Comparison of ENCODE assay signal across 1 cellular context in genomic region chr6:73520688-73521350, GRCh38.
TF ChIP-seq lines count a peak whose summit lies in the region.

EEF1A1 (minus strand) TSS chr6:73521032; CDS start chr6:73520026, 1,006 bp downstream.

TF ChIP-seq in HepG2, 621 proteins besides CTCF, POLR2A, EP300 and RAD21 (continued from another document and continues in another):
- TF ChIP-seq HOMEZ (CRISPR knock-in tag; IDR thresholded peaks at IDR 0.05; ENCODE audit: low read depth), result 0 out of 2 replicates have a peak, but pooled peaks have one; percentile 13
- peak; percentile 58; the same call in 1 of the 2 replicates for TF ChIP-seq ZNF3 (CRISPR knock-in tag; IDR thresholded peaks at IDR 0.05)
- TF ChIP-seq, protein P1, sequence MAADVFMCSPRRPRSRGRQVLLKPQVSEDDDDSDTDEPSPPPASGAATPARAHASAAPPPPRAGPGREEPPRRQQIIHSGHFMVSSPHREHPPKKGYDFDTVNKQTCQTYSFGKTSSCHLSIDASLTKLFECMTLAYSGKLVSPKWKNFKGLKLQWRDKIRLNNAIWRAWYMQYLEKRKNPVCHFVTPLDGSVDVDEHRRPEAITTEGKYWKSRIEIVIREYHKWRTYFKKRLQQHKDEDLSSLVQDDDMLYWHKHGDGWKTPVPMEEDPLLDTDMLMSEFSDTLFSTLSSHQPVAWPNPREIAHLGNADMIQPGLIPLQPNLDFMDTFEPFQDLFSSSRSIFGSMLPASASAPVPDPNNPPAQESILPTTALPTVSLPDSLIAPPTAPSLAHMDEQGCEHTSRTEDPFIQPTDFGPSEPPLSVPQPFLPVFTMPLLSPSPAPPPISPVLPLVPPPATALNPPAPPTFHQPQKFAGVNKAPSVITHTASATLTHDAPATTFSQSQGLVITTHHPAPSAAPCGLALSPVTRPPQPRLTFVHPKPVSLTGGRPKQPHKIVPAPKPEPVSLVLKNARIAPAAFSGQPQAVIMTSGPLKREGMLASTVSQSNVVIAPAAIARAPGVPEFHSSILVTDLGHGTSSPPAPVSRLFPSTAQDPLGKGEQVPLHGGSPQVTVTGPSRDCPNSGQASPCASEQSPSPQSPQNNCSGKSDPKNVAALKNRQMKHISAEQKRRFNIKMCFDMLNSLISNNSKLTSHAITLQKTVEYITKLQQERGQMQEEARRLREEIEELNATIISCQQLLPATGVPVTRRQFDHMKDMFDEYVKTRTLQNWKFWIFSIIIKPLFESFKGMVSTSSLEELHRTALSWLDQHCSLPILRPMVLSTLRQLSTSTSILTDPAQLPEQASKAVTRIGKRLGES (CRISPR knock-in tag; IDR thresholded peaks at IDR 0.05; ENCODE audit: borderline replicate concordance), result 0 out of 2 replicates have a peak, but pooled peaks have one; percentile 30
- TF ChIP-seq ZNF549 (CRISPR knock-in tag; IDR thresholded peaks at IDR 0.05), result no peak
- peak; percentile 36; the same call in 1 of the 2 replicates for TF ChIP-seq TFE3 (CRISPR knock-in tag; IDR thresholded peaks at IDR 0.05)
- peak; percentile 53; the same call in 1 of the 2 replicates for TF ChIP-seq ZNF451 (CRISPR knock-in tag; IDR thresholded peaks at IDR 0.05)
- peak; percentile 35; the same call in 1 of the 2 replicates for TF ChIP-seq MIER3 (CRISPR knock-in tag; IDR thresholded peaks at IDR 0.05; ENCODE audit: borderline replicate concordance)
- TF ChIP-seq SNAPC2 (CRISPR knock-in tag; IDR thresholded peaks at IDR 0.05), result no peak; the same call in 1 of the 2 replicates
- 0 out of 2 replicates have a peak, but pooled peaks have one; percentile 26 for TF ChIP-seq ZIK1 (CRISPR knock-in tag; IDR thresholded peaks at IDR 0.05; ENCODE audit: borderline replicate concordance, low read depth)
- peak; percentile 18 for TF ChIP-seq NR0B2 (CRISPR knock-in tag; IDR thresholded peaks at IDR 0.05)
- TF ChIP-seq ARNTL (CRISPR knock-in tag; IDR thresholded peaks at IDR 0.05), result peak; percentile 72; the same call in 1 of the 2 replicates
- 0 out of 2 replicates have a peak, but pooled peaks have one; percentile 44 for TF ChIP-seq ZNF333 (CRISPR knock-in tag; IDR thresholded peaks at IDR 0.05; ENCODE audit: borderline replicate concordance)
- peak; percentile 75 for TF ChIP-seq KAT8 (CRISPR knock-in tag; IDR thresholded peaks at IDR 0.05)
- peak; percentile 28; the same call in 1 of the 2 replicates for TF ChIP-seq MIXL1 (CRISPR knock-in tag; IDR thresholded peaks at IDR 0.05)
- TF ChIP-seq ZNF337 (CRISPR knock-in tag; IDR thresholded peaks at IDR 0.05; ENCODE audit: borderline replicate concordance, low read depth), result 0 out of 2 replicates have a peak, but pooled peaks have one; percentile 55
- no peak for TF ChIP-seq ZBTB21 (CRISPR knock-in tag; IDR thresholded peaks at IDR 0.05)
- TF ChIP-seq, protein P2, sequence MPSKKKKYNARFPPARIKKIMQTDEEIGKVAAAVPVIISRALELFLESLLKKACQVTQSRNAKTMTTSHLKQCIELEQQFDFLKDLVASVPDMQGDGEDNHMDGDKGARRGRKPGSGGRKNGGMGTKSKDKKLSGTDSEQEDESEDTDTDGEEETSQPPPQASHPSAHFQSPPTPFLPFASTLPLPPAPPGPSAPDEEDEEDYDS (CRISPR knock-in tag; IDR thresholded peaks at IDR 0.05), result peak; percentile 98
- TF ChIP-seq, protein P3, sequence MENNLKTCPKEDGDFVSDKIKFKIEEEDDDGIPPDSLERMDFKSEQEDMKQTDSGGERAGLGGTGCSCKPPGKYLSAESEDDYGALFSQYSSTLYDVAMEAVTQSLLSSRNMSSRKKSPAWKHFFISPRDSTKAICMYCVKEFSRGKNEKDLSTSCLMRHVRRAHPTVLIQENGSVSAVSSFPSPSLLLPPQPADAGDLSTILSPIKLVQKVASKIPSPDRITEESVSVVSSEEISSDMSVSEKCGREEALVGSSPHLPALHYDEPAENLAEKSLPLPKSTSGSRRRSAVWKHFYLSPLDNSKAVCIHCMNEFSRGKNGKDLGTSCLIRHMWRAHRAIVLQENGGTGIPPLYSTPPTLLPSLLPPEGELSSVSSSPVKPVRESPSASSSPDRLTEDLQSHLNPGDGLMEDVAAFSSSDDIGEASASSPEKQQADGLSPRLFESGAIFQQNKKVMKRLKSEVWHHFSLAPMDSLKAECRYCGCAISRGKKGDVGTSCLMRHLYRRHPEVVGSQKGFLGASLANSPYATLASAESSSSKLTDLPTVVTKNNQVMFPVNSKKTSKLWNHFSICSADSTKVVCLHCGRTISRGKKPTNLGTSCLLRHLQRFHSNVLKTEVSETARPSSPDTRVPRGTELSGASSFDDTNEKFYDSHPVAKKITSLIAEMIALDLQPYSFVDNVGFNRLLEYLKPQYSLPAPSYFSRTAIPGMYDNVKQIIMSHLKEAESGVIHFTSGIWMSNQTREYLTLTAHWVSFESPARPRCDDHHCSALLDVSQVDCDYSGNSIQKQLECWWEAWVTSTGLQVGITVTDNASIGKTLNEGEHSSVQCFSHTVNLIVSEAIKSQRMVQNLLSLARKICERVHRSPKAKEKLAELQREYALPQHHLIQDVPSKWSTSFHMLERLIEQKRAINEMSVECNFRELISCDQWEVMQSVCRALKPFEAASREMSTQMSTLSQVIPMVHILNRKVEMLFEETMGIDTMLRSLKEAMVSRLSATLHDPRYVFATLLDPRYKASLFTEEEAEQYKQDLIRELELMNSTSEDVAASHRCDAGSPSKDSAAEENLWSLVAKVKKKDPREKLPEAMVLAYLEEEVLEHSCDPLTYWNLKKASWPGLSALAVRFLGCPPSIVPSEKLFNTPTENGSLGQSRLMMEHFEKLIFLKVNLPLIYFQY (CRISPR knock-in tag; IDR thresholded peaks at IDR 0.05; ENCODE audit: borderline replicate concordance), result no peak; the same call in 1 of the 2 replicates
- TF ChIP-seq, protein P4, sequence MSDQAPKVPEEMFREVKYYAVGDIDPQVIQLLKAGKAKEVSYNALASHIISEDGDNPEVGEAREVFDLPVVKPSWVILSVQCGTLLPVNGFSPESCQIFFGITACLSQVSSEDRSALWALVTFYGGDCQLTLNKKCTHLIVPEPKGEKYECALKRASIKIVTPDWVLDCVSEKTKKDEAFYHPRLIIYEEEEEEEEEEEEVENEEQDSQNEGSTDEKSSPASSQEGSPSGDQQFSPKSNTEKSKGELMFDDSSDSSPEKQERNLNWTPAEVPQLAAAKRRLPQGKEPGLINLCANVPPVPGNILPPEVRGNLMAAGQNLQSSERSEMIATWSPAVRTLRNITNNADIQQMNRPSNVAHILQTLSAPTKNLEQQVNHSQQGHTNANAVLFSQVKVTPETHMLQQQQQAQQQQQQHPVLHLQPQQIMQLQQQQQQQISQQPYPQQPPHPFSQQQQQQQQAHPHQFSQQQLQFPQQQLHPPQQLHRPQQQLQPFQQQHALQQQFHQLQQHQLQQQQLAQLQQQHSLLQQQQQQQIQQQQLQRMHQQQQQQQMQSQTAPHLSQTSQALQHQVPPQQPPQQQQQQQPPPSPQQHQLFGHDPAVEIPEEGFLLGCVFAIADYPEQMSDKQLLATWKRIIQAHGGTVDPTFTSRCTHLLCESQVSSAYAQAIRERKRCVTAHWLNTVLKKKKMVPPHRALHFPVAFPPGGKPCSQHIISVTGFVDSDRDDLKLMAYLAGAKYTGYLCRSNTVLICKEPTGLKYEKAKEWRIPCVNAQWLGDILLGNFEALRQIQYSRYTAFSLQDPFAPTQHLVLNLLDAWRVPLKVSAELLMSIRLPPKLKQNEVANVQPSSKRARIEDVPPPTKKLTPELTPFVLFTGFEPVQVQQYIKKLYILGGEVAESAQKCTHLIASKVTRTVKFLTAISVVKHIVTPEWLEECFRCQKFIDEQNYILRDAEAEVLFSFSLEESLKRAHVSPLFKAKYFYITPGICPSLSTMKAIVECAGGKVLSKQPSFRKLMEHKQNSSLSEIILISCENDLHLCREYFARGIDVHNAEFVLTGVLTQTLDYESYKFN (CRISPR knock-in tag; conservative IDR thresholded peaks at IDR 0.05), result 0 out of 2 replicates have a peak, but pooled peaks have one; percentile 48
- TF ChIP-seq ELF4 (CRISPR knock-in tag; IDR thresholded peaks at IDR 0.05; ENCODE audit: borderline replicate concordance), result no peak
- TF ChIP-seq ATAD3A (CRISPR knock-in tag; IDR thresholded peaks at IDR 0.05), result 0 out of 2 replicates have a peak, but pooled peaks have one; percentile 67
- TF ChIP-seq TGIF2 (CRISPR knock-in tag; IDR thresholded peaks at IDR 0.05), result peak; percentile 76; the same call in 1 of the 2 replicates
- TF ChIP-seq ZNF704 (CRISPR knock-in tag; IDR thresholded peaks at IDR 0.05; ENCODE audit: borderline replicate concordance), result peak; percentile 45
- peak; percentile 45; the same call in 1 of the 2 replicates for TF ChIP-seq CEBPB (IDR thresholded peaks at IDR 0.05; ENCODE audit: borderline replicate concordance, low read depth, low read length)
- TF ChIP-seq ZNF737 (CRISPR knock-in tag; IDR thresholded peaks at IDR 0.05; ENCODE audit: borderline replicate concordance), result peak; percentile 94; the same call in 1 of the 2 replicates
- peak; percentile 28 for TF ChIP-seq JARID2 (CRISPR knock-in tag; IDR thresholded peaks at IDR 0.05; ENCODE audit: insufficient replicate concordance)
- peak; percentile 96; the same call in 1 of the 2 replicates for TF ChIP-seq ZNF878 (CRISPR knock-in tag; IDR thresholded peaks at IDR 0.05)
- TF ChIP-seq ZNF275 (CRISPR knock-in tag; IDR thresholded peaks at IDR 0.05; ENCODE audit: borderline replicate concordance), result peak; percentile 27; the same call in 1 of the 2 replicates
- peak; percentile 80; the same call in 1 of the 2 replicates for TF ChIP-seq ZNF558 (CRISPR knock-in tag; IDR thresholded peaks at IDR 0.05; ENCODE audit: borderline replicate concordance)
- TF ChIP-seq ZNF382 (CRISPR knock-in tag; IDR thresholded peaks at IDR 0.05; ENCODE audit: borderline replicate concordance), result no peak
- peak; percentile 88; the same call in 1 of the 2 replicates for TF ChIP-seq ZNF280D (CRISPR knock-in tag; IDR thresholded peaks at IDR 0.05)
- no peak for TF ChIP-seq ZNF292 (CRISPR knock-in tag; IDR thresholded peaks at IDR 0.05; ENCODE audit: borderline replicate concordance, low read depth)
